In genomic region chr16:89873109-89873821, GRCh38 we compare ENCODE assay signal across 8 cellular contexts.
DNase-seq lines count a peak whose midpoint lies in the region; ATAC-seq lines count a peak whose summit lies in the region.

TCF25 (plus strand) TSS chr16:89873592; CDS start chr16:89873668, 76 bp downstream.

- peak within 1 kb of the TSS; percentile 91 for H3K4me3 ChIP-seq in ACC112 (ENCODE audit: low read depth, low read length)

- peaks cover 39% of the 10 kb centered on the region for H3K79me2 ChIP-seq in ACC112 (ENCODE audit: control insufficient read depth, insufficient read depth, low read length, unreplicated experiment)

- H3K36me3 ChIP-seq in ACC112 (ENCODE audit: insufficient read depth, low read length): peaks cover 24% of the 10 kb centered on the region

- ATAC-seq in GM18868 (IDR thresholded peaks at IDR 0.05; ENCODE audit: unreplicated experiment): peak; percentile 49
- ATAC-seq in HG03135 (IDR thresholded peaks at IDR 0.05; ENCODE audit: unreplicated experiment): peak; percentile 33

- H3K27me3 ChIP-seq in ACC112 (ENCODE audit: insufficient read depth, low read length): no peaks in the 10 kb centered on the region

- peak within 1 kb of the TSS; percentile 91 for H2AFZ ChIP-seq in ACC112 (ENCODE audit: low read length, unreplicated experiment)

- DNase-seq in NCI-H2227 treated with DMSO at 0.1 percent for 48 hours (lab: John Stamatoyannopoulos, UW) (peak; percentile 80), caudate nucleus (lab: John Stamatoyannopoulos, UW) (peak in 58 of 61 donors; percentile 29 to 90 (median 78)), iris pigment epithelial cell (ENCODE audit: low read depth) (peak; percentile 77)
- DNase-seq in activated CD4-positive, CD25-positive, alpha-beta regulatory T cell treated with anti-CD3 and anti-CD28 coated beads, Interleukin-2, amount 50 U/mL, for 16 hours (ENCODE audit: low read depth, low spot score): peak; percentile 68
- peak; percentile 76 to 82 for DNase-seq in stimulated activated CD4-positive, alpha-beta T cell treated with anti-CD3 and anti-CD28 coated beads, Interleukin-12 subunit alpha, Interleukin-12 subunit beta, amount 100 ng/mL, for 24 hours (ENCODE audit: low read depth in 2 of 2)

- H3K27ac ChIP-seq in ACC112 (ENCODE audit: low read depth, low read length): peak within 1 kb of the TSS; percentile 100
- peak within 1 kb of the TSS; percentile 100 for H3K27ac ChIP-seq in caudate nucleus (ENCODE audit: low read depth, low read length)

- peaks cover 12% of the 10 kb centered on the region for H3K4me1 ChIP-seq in ACC112 (ENCODE audit: control insufficient read depth, insufficient read depth, low read length, unreplicated experiment)

Comparison
In these comparisons a context has a peak if more than half of its experiments do, and no peak if none do; other contexts are left out.
1. Peak in every context shown above with its lines: DNase-seq, ATAC-seq, H3K4me3 ChIP-seq and H3K27ac ChIP-seq.